1 cellular context compared by ENCODE assay signal in the genomic region with DNA sequence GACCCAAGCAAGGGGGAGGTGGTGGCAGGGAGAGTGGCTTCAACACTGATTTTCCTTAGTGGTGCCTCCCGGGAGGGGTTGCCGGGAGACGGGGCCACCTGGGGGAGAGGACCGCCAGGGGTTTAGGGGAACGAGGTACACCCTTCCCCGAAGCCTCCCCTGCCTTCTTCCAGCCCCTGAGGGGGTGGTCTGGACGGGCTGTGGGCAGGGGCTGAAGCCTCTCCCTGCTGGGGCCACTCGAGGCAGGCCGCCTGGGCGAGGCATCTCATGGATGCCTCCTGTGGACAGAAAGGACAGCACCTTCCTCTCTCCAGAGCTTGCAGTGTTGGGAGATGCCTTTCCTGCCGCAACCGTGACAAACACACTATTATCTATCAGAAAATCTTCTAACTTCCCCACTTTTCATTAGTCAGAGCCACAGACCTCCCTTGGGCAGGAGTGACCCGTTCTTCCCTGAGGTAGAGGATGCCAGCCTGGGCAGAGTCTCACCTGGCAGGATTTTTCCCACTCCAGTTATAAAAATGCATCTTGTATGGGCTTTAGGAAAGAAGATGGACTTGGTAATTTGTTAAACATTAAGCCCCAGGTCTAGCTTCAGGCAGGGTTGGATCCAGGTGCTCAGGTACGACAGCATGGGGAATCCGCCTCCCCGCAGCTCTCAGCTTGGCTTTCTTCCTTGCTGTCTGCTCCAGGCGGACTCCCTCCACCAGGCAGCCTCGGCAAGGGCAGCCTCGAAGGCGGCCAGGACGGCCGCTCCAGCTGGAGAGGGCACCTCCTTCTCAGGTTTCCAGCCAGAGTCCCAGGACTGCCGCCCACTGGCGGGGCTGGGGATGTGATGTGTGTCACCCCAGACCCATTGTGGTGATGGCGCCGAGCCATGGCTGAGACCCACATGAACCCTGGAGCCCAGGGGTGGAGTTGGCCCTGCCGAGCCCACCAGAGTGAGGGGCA.
TF ChIP-seq lines count a peak whose summit lies in the region.

No MANE protein-coding gene starts in this region.

TF ChIP-seq in HepG2, 621 proteins besides CTCF, POLR2A, EP300 and RAD21 (continued from another document and continues in another):
- TF ChIP-seq, protein P1, sequence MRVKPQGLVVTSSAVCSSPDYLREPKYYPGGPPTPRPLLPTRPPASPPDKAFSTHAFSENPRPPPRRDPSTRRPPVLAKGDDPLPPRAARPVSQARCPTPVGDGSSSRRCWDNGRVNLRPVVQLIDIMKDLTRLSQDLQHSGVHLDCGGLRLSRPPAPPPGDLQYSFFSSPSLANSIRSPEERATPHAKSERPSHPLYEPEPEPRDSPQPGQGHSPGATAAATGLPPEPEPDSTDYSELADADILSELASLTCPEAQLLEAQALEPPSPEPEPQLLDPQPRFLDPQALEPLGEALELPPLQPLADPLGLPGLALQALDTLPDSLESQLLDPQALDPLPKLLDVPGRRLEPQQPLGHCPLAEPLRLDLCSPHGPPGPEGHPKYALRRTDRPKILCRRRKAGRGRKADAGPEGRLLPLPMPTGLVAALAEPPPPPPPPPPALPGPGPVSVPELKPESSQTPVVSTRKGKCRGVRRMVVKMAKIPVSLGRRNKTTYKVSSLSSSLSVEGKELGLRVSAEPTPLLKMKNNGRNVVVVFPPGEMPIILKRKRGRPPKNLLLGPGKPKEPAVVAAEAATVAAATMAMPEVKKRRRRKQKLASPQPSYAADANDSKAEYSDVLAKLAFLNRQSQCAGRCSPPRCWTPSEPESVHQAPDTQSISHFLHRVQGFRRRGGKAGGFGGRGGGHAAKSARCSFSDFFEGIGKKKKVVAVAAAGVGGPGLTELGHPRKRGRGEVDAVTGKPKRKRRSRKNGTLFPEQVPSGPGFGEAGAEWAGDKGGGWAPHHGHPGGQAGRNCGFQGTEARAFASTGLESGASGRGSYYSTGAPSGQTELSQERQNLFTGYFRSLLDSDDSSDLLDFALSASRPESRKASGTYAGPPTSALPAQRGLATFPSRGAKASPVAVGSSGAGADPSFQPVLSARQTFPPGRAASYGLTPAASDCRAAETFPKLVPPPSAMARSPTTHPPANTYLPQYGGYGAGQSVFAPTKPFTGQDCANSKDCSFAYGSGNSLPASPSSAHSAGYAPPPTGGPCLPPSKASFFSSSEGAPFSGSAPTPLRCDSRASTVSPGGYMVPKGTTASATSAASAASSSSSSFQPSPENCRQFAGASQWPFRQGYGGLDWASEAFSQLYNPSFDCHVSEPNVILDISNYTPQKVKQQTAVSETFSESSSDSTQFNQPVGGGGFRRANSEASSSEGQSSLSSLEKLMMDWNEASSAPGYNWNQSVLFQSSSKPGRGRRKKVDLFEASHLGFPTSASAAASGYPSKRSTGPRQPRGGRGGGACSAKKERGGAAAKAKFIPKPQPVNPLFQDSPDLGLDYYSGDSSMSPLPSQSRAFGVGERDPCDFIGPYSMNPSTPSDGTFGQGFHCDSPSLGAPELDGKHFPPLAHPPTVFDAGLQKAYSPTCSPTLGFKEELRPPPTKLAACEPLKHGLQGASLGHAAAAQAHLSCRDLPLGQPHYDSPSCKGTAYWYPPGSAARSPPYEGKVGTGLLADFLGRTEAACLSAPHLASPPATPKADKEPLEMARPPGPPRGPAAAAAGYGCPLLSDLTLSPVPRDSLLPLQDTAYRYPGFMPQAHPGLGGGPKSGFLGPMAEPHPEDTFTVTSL (CRISPR knock-in tag; IDR thresholded peaks at IDR 0.05; ENCODE audit: borderline replicate concordance), result no peak
- TF ChIP-seq, protein P2, sequence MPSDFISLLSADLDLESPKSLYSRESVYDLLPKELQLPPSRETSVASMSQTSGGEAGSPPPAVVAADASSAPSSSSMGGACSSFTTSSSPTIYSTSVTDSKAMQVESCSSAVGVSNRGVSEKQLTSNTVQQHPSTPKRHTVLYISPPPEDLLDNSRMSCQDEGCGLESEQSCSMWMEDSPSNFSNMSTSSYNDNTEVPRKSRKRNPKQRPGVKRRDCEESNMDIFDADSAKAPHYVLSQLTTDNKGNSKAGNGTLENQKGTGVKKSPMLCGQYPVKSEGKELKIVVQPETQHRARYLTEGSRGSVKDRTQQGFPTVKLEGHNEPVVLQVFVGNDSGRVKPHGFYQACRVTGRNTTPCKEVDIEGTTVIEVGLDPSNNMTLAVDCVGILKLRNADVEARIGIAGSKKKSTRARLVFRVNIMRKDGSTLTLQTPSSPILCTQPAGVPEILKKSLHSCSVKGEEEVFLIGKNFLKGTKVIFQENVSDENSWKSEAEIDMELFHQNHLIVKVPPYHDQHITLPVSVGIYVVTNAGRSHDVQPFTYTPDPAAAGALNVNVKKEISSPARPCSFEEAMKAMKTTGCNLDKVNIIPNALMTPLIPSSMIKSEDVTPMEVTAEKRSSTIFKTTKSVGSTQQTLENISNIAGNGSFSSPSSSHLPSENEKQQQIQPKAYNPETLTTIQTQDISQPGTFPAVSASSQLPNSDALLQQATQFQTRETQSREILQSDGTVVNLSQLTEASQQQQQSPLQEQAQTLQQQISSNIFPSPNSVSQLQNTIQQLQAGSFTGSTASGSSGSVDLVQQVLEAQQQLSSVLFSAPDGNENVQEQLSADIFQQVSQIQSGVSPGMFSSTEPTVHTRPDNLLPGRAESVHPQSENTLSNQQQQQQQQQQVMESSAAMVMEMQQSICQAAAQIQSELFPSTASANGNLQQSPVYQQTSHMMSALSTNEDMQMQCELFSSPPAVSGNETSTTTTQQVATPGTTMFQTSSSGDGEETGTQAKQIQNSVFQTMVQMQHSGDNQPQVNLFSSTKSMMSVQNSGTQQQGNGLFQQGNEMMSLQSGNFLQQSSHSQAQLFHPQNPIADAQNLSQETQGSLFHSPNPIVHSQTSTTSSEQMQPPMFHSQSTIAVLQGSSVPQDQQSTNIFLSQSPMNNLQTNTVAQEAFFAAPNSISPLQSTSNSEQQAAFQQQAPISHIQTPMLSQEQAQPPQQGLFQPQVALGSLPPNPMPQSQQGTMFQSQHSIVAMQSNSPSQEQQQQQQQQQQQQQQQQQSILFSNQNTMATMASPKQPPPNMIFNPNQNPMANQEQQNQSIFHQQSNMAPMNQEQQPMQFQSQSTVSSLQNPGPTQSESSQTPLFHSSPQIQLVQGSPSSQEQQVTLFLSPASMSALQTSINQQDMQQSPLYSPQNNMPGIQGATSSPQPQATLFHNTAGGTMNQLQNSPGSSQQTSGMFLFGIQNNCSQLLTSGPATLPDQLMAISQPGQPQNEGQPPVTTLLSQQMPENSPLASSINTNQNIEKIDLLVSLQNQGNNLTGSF (CRISPR knock-in tag; IDR thresholded peaks at IDR 0.05), result 0 out of 2 replicates have a peak, but pooled peaks have one; percentile 43
- TF ChIP-seq, protein P3, sequence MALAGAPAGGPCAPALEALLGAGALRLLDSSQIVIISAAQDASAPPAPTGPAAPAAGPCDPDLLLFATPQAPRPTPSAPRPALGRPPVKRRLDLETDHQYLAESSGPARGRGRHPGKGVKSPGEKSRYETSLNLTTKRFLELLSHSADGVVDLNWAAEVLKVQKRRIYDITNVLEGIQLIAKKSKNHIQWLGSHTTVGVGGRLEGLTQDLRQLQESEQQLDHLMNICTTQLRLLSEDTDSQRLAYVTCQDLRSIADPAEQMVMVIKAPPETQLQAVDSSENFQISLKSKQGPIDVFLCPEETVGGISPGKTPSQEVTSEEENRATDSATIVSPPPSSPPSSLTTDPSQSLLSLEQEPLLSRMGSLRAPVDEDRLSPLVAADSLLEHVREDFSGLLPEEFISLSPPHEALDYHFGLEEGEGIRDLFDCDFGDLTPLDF (CRISPR knock-in tag; IDR thresholded peaks at IDR 0.05), result no peak
- TF ChIP-seq SYNCRIP (IDR thresholded peaks at IDR 0.05; ENCODE audit: insufficient read depth, low read depth, low read length) (no peak), ZNF777 (CRISPR knock-in tag; IDR thresholded peaks at IDR 0.05) (peak; percentile 30; the same call in 1 of the 2 replicates), ZNF333 (CRISPR knock-in tag; IDR thresholded peaks at IDR 0.05; ENCODE audit: borderline replicate concordance) (no peak), PTBP1 (IDR thresholded peaks at IDR 0.05; ENCODE audit: low read depth, low read length, poor library complexity, severe bottlenecking) (peak; percentile 76), AGO1 (IDR thresholded peaks at IDR 0.05; ENCODE audit: low read depth, low read length, poor library complexity, severe bottlenecking) (peak; percentile 44), ZNF530 (CRISPR knock-in tag; IDR thresholded peaks at IDR 0.05; ENCODE audit: low read depth) (no peak), ZNF788 (CRISPR knock-in tag; IDR thresholded peaks at IDR 0.05; ENCODE audit: borderline replicate concordance) (peak; percentile 45; the same call in 1 of the 2 replicates), ARNT2 (CRISPR knock-in tag; IDR thresholded peaks at IDR 0.05; ENCODE audit: low read depth) (no peak)
- TF ChIP-seq, protein P4, sequence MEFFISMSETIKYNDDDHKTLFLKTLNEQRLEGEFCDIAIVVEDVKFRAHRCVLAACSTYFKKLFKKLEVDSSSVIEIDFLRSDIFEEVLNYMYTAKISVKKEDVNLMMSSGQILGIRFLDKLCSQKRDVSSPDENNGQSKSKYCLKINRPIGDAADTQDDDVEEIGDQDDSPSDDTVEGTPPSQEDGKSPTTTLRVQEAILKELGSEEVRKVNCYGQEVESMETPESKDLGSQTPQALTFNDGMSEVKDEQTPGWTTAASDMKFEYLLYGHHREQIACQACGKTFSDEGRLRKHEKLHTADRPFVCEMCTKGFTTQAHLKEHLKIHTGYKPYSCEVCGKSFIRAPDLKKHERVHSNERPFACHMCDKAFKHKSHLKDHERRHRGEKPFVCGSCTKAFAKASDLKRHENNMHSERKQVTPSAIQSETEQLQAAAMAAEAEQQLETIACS (CRISPR knock-in tag; IDR thresholded peaks at IDR 0.05), result no peak
- TF ChIP-seq, protein P5, sequence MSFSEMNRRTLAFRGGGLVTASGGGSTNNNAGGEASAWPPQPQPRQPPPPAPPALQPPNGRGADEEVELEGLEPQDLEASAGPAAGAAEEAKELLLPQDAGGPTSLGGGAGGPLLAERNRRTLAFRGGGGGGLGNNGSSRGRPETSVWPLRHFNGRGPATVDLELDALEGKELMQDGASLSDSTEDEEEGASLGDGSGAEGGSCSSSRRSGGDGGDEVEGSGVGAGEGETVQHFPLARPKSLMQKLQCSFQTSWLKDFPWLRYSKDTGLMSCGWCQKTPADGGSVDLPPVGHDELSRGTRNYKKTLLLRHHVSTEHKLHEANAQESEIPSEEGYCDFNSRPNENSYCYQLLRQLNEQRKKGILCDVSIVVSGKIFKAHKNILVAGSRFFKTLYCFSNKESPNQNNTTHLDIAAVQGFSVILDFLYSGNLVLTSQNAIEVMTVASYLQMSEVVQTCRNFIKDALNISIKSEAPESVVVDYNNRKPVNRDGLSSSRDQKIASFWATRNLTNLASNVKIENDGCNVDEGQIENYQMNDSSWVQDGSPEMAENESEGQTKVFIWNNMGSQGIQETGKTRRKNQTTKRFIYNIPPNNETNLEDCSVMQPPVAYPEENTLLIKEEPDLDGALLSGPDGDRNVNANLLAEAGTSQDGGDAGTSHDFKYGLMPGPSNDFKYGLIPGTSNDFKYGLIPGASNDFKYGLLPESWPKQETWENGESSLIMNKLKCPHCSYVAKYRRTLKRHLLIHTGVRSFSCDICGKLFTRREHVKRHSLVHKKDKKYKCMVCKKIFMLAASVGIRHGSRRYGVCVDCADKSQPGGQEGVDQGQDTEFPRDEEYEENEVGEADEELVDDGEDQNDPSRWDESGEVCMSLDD (CRISPR knock-in tag; IDR thresholded peaks at IDR 0.05; ENCODE audit: borderline replicate concordance), result no peak
- TF ChIP-seq, protein P6, sequence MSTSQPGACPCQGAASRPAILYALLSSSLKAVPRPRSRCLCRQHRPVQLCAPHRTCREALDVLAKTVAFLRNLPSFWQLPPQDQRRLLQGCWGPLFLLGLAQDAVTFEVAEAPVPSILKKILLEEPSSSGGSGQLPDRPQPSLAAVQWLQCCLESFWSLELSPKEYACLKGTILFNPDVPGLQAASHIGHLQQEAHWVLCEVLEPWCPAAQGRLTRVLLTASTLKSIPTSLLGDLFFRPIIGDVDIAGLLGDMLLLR (CRISPR knock-in tag; IDR thresholded peaks at IDR 0.05), result 0 out of 2 replicates have a peak, but pooled peaks have one; percentile 35
- TF ChIP-seq, protein P7, sequence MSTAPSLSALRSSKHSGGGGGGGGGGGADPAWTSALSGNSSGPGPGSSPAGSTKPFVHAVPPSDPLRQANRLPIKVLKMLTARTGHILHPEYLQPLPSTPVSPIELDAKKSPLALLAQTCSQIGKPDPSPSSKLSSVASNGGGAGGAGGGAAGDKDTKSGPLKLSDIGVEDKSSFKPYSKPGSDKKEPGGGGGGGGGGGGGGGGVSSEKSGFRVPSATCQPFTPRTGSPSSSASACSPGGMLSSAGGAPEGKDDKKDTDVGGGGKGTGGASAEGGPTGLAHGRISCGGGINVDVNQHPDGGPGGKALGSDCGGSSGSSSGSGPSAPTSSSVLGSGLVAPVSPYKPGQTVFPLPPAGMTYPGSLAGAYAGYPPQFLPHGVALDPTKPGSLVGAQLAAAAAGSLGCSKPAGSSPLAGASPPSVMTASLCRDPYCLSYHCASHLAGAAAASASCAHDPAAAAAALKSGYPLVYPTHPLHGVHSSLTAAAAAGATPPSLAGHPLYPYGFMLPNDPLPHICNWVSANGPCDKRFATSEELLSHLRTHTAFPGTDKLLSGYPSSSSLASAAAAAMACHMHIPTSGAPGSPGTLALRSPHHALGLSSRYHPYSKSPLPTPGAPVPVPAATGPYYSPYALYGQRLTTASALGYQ (CRISPR knock-in tag; IDR thresholded peaks at IDR 0.05), result no peak
- TF ChIP-seq, protein P8, sequence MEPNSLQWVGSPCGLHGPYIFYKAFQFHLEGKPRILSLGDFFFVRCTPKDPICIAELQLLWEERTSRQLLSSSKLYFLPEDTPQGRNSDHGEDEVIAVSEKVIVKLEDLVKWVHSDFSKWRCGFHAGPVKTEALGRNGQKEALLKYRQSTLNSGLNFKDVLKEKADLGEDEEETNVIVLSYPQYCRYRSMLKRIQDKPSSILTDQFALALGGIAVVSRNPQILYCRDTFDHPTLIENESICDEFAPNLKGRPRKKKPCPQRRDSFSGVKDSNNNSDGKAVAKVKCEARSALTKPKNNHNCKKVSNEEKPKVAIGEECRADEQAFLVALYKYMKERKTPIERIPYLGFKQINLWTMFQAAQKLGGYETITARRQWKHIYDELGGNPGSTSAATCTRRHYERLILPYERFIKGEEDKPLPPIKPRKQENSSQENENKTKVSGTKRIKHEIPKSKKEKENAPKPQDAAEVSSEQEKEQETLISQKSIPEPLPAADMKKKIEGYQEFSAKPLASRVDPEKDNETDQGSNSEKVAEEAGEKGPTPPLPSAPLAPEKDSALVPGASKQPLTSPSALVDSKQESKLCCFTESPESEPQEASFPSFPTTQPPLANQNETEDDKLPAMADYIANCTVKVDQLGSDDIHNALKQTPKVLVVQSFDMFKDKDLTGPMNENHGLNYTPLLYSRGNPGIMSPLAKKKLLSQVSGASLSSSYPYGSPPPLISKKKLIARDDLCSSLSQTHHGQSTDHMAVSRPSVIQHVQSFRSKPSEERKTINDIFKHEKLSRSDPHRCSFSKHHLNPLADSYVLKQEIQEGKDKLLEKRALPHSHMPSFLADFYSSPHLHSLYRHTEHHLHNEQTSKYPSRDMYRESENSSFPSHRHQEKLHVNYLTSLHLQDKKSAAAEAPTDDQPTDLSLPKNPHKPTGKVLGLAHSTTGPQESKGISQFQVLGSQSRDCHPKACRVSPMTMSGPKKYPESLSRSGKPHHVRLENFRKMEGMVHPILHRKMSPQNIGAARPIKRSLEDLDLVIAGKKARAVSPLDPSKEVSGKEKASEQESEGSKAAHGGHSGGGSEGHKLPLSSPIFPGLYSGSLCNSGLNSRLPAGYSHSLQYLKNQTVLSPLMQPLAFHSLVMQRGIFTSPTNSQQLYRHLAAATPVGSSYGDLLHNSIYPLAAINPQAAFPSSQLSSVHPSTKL (CRISPR knock-in tag; IDR thresholded peaks at IDR 0.05), result 0 out of 2 replicates have a peak, but pooled peaks have one; percentile 15
- TF ChIP-seq, protein P9, sequence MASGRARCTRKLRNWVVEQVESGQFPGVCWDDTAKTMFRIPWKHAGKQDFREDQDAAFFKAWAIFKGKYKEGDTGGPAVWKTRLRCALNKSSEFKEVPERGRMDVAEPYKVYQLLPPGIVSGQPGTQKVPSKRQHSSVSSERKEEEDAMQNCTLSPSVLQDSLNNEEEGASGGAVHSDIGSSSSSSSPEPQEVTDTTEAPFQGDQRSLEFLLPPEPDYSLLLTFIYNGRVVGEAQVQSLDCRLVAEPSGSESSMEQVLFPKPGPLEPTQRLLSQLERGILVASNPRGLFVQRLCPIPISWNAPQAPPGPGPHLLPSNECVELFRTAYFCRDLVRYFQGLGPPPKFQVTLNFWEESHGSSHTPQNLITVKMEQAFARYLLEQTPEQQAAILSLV (CRISPR knock-in tag; IDR thresholded peaks at IDR 0.05; ENCODE audit: borderline replicate concordance), result 0 out of 2 replicates have a peak, but pooled peaks have one; percentile 64
